Comparison of ENCODE assay signal across 36 cellular contexts in genomic region chr11:126959700-126960099, GRCh38. TPM values are rescaled to one million over a fixed set of nuclear protein-coding genes. Genes with fewer than 3 reads are reported as not detected.
"Had no signal": no experiment of that assay in that cellular context is flagged by ENCODE, and none has a peak within 500 bp of the region (broad histone marks: within the 10 kb centered on the region; RNA-seq: fewer than 3 reads in every experiment).

No MANE protein-coding gene starts in this region.

- H3K27ac ChIP-seq: KMS-11 had no signal

- H3K4me3 ChIP-seq: MG63 had no signal

- H3K9ac ChIP-seq: KMS-11 had no signal

- DNase-seq: Karpas-422, Kasumi-1, MG63, MM.1S, MV-4-11, NCI-H1048, NCI-H1092, NCI-H1092 treated with DMSO at 0.1 percent for 48 hours, NCI-H1105, NCI-H1105 treated with DMSO at 0.1 percent for 48 hours, NCI-H1417, NCI-H1417 treated with DMSO at 0.1 percent for 48 hours, NCI-H1436, NCI-H1436 treated with DMSO at 0.1 percent for 48 hours, NCI-H146, NCI-H1694, NCI-H1694 treated with DMSO at 0.1 percent for 48 hours, NCI-H187, NCI-H187 treated with DMSO at 0.1 percent for 48 hours, NCI-H1930, NCI-H2029, NCI-H2029 treated with DMSO at 0.1 percent for 48 hours, NCI-H2081, NCI-H2081 treated with DMSO at 0.1 percent for 48 hours, NCI-H2107, NCI-H2171, NCI-H2171 treated with DMSO at 0.1 percent for 48 hours, NCI-H2227 treated with DMSO at 0.1 percent for 48 hours, NCI-H226, NCI-H345, NCI-H446, NCI-H446 treated with DMSO at 0.1 percent for 48 hours, NCI-H510A had no signal

- H3K27me3 ChIP-seq: MG63 had no signal

- H3K4me2 ChIP-seq: KMS-11 had no signal

RNA-seq across cellular contexts. Expression of gene KIRREL3, which starts 40.9 kb away (rescaled TPM):
- total RNA-seq: MCF 10A, NCI-H460 had no signal
